9 cellular contexts compared by ENCODE assay signal in the genomic region with DNA sequence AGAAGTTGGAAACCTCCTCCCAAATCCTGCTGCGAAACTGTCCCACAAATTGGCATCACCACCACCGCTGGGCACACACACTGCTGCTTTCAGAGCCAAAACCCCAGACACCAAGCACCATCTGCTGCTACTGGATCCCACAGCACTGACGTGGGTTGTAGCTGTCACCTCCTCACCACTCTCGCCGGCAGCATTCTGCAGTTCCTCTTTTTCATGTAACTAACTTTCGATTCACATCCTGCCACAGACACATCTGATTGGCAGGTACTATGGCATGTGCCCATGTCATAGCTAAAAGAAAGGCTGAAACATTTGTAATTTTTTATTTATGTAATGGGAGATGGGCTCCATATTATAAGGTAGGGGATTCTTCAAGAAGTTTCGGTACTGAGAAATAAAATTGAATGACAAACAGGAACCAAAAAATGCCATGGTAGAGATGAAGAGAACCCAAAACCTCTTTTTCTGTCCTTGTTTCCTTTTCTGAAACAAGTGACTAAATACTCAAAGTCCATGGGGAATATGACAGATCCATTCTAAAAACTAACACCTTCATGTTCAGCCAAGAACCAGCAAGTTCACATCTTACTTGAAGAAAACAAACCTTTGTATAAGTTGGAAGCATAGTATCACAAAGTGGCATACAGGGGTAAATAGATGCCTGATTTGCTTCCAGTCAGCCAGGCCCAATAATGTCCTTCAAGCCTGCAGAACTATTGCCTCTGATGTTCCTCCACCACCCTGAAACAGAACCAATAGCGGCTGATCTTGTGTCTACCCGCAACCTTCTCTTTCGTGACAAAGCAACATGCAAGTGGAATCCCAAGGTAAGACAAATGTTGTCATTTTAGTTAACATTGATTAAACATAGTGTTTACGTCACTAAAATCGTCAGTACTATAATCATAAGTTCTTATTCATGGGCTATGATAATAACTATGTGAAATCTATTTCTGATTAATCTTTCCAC. TPM values are rescaled to one million over a fixed set of nuclear protein-coding genes. Genes with fewer than 3 reads are reported as not detected.
A peak's percentile ranks its signal among the peaks of the same experiment; 100 is the strongest.
DNase-seq lines count a peak whose midpoint lies in the region; ATAC-seq and TF ChIP-seq lines count a peak whose summit lies in the region.
"Had no signal": no experiment of that assay in that cellular context is flagged by ENCODE, and none has a peak within 500 bp of the region (broad histone marks: within the 10 kb centered on the region; RNA-seq: fewer than 3 reads in every experiment).

No MANE protein-coding gene starts in this region.

- DNase-seq in CD14-positive monocyte (ENCODE audit: low spot score): peak; percentile 93
- DNase-seq in activated CD4-positive, alpha-beta memory T cell treated with anti-CD3 and anti-CD28 coated beads, Interleukin-2, amount 10 ng/mL, durations not matched to agents 7 days and 5 days: peak; percentile 76
- DNase-seq in globus pallidus (ENCODE audit: low spot score): peak; percentile 47
- DNase-seq in stimulated activated CD4-positive, alpha-beta T cell treated with anti-CD3 and anti-CD28 coated beads, Interleukin-4, amount 100 ng/mL, for 1 hour: peak; percentile 27
- DNase-seq in NCI-H1417 (lab: John Stamatoyannopoulos, UW): no peak
- no peak for DNase-seq in NCI-H82 (lab: John Stamatoyannopoulos, UW)

- H3K27ac Mint-ChIP-seq in CD14-positive monocyte: peak overlapping the region; percentile 57 to 89 (median 86)
- H3K27ac Mint-ChIP-seq in IgD-negative memory B cell: peak overlapping the region; percentile 47 to 97 (median 97)
- H3K27ac Mint-ChIP-seq in activated CD4-positive, alpha-beta memory T cell treated with anti-CD3 and anti-CD28 coated beads, Interleukin-2, amount 10 ng/mL, durations not matched to agents 7 days and 5 days: peak overlapping the region; percentile 61

- H3K36me3 Mint-ChIP-seq in CD14-positive monocyte (no peaks in the 10 kb centered on the region), IgD-negative memory B cell (no peaks in the 10 kb centered on the region)
- H3K36me3 Mint-ChIP-seq in activated CD4-positive, alpha-beta memory T cell treated with anti-CD3 and anti-CD28 coated beads, Interleukin-2, amount 10 ng/mL, durations not matched to agents 7 days and 5 days (ENCODE audit: low read depth): no peaks in the 10 kb centered on the region

- intact Hi-C loops in CD14-positive monocyte (cut with micrococcal nuclease): loop anchor here (2.0 to 10.0 kb wide), 7 partner anchors 95 to 413 kb away; a partner anchor contains a TSS

- TF ChIP-seq CTCF in CD14-positive monocyte (IDR thresholded peaks at IDR 0.05): no peak

- POLR2A ChIA-PET in activated CD4-positive, alpha-beta memory T cell treated with anti-CD3 and anti-CD28 coated beads, Interleukin-2, amount 10 ng/mL, durations not matched to agents 7 days and 5 days (lab: Charles Lee): no interaction called here

- ATAC-seq in GM21360 (IDR thresholded peaks at IDR 0.05; ENCODE audit: unreplicated experiment): peak; percentile 99

- H3K27me3 Mint-ChIP-seq in CD14-positive monocyte (ENCODE audit: low read depth in 3 of 3): peaks cover 0 to 4% (median 0%) of the 10 kb centered on the region in 3 donors
- peaks cover 2% of the 10 kb centered on the region for H3K27me3 Mint-ChIP-seq in IgD-negative memory B cell
- H3K27me3 Mint-ChIP-seq in activated CD4-positive, alpha-beta memory T cell treated with anti-CD3 and anti-CD28 coated beads, Interleukin-2, amount 10 ng/mL, durations not matched to agents 7 days and 5 days: peaks cover 1% of the 10 kb centered on the region

- H3K4me1 Mint-ChIP-seq in CD14-positive monocyte: peaks cover 18% of the 10 kb centered on the region
- peaks cover 16 to 19% (median 19%) of the 10 kb centered on the region in 3 donors for H3K4me1 Mint-ChIP-seq in IgD-negative memory B cell
- peaks cover 15% of the 10 kb centered on the region for H3K4me1 Mint-ChIP-seq in activated CD4-positive, alpha-beta memory T cell treated with anti-CD3 and anti-CD28 coated beads, Interleukin-2, amount 10 ng/mL, durations not matched to agents 7 days and 5 days

- H3K4me3 Mint-ChIP-seq in CD14-positive monocyte (peak overlapping the region in 1 of 2 donors; percentile 77), IgD-negative memory B cell (peak overlapping the region in 1 of 4 donors; percentile 6)
- peak overlapping the region; percentile 40 for H3K4me3 Mint-ChIP-seq in activated CD4-positive, alpha-beta memory T cell treated with anti-CD3 and anti-CD28 coated beads, Interleukin-2, amount 10 ng/mL, durations not matched to agents 7 days and 5 days

- no peaks in the 10 kb centered on the region for H3K9me3 Mint-ChIP-seq in CD14-positive monocyte
- no peaks in the 10 kb centered on the region for H3K9me3 Mint-ChIP-seq in IgD-negative memory B cell
- no peaks in the 10 kb centered on the region for H3K9me3 Mint-ChIP-seq in activated CD4-positive, alpha-beta memory T cell treated with anti-CD3 and anti-CD28 coated beads, Interleukin-2, amount 10 ng/mL, durations not matched to agents 7 days and 5 days

- CTCF ChIA-PET in activated CD4-positive, alpha-beta memory T cell treated with anti-CD3 and anti-CD28 coated beads, Interleukin-2, amount 10 ng/mL, durations not matched to agents 7 days and 5 days (lab: Charles Lee): interaction anchor here (1.0 to 3.3 kb wide), 13 partner anchors 9 to 139 kb away, joined by 3 to 48 read pairs (median 4); no protein-coding TSS in a partner anchor

RNA-seq across cellular contexts. Expression of a gene that starts 26.6 kb away (rescaled TPM):
- not detected for polyA plus RNA-seq in CD14-positive monocyte
- polyA plus RNA-seq in IgD-negative memory B cell: 0.33 TPM
- not detected for total RNA-seq in activated CD4-positive, alpha-beta memory T cell treated with anti-CD3 and anti-CD28 coated beads, Interleukin-2, amount 10 ng/mL, durations not matched to agents 7 days and 5 days
- total RNA-seq: bronchial epithelial cell had no signal

RNA-seq across cellular contexts. Expression of a gene that starts 33.8 kb away (rescaled TPM):
- 10 to 100 TPM in 1 of 2 donors, 1 to 10 TPM in 1; 2.4 to 17.7 TPM for polyA plus RNA-seq in CD14-positive monocyte
- polyA plus RNA-seq in IgD-negative memory B cell: 119 TPM
- total RNA-seq in activated CD4-positive, alpha-beta memory T cell treated with anti-CD3 and anti-CD28 coated beads, Interleukin-2, amount 10 ng/mL, durations not matched to agents 7 days and 5 days: 10 to 100 TPM; 67.3 to 69.2 TPM
- total RNA-seq: bronchial epithelial cell had no signal

Comparison
In these comparisons a context has a peak if more than half of its experiments do, and no peak if none do; other contexts are left out.
1. DNase-seq: peak in CD14-positive monocyte (single experiment), activated CD4-positive, alpha-beta memory T cell treated with anti-CD3 and anti-CD28 coated beads, Interleukin-2, amount 10 ng/mL, durations not matched to agents 7 days and 5 days (single experiment), globus pallidus (single experiment) and stimulated activated CD4-positive, alpha-beta T cell treated with anti-CD3 and anti-CD28 coated beads, Interleukin-4, amount 100 ng/mL, for 1 hour (single experiment); none in NCI-H1417 (0 of 3) and NCI-H82 (single experiment).
2. Peak in every context shown above with its lines, with median percentiles within 50 percentile points of each other: H3K27ac Mint-ChIP-seq.